ENCODE assay signal across 1 cellular context in the genomic region with DNA sequence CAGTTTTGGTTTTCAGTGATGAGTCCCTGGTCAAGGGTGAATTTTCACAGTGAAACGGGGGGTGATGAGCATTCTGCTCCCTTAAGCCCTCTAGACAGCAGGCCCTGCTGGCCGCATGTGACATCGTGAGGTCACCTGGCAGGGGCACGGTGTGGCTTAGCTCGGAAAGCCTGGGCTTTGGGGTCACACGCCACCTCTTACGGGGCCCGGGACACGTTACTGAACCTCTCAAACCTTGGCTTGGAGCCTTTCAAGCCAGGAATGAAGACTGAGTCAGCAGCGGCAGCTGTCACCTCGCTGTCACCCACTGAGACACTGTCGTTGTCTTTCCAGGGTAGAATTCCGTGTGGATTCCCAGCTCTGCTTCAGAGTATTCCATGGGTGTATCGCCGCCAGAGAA.
TF ChIP-seq lines count a peak whose summit lies in the region.

No MANE protein-coding gene starts in this region.

TF ChIP-seq in SK-N-SH treated with all-trans-retinoic acid at 6 μM for 48 hours, 23 proteins besides CTCF, POLR2A, EP300 and RAD21 (continued from another document):
- no peak for TF ChIP-seq ZNF70 (CRISPR knock-in tag; IDR thresholded peaks at IDR 0.05)
- TF ChIP-seq ZNF8 (CRISPR knock-in tag; IDR thresholded peaks at IDR 0.05), result no peak
- TF ChIP-seq ZNF565 (CRISPR knock-in tag; conservative IDR thresholded peaks at IDR 0.05; ENCODE audit: low read depth), result no peak
- TF ChIP-seq GLIS3 (CRISPR knock-in tag; IDR thresholded peaks at IDR 0.05), result no peak
